In genomic region chr10:28632597-28632940, GRCh38 we compare ENCODE assay signal across 15 cellular contexts.
"Had no signal": no experiment of that assay in that cellular context is flagged by ENCODE, and none has a peak within 500 bp of the region (broad histone marks: within the 10 kb centered on the region; RNA-seq: fewer than 3 reads in every experiment).

No MANE protein-coding gene starts in this region.

- H3K27ac ChIP-seq: dorsolateral prefrontal cortex, esophagus muscularis mucosa, neutrophil, psoas muscle had no signal

- ATAC-seq: left colon; naive thymus-derived CD4-positive, alpha-beta T cell; psoas muscle had no signal

- H3K4me3 ChIP-seq: dorsolateral prefrontal cortex, esophagus muscularis mucosa, psoas muscle had no signal

- H3K4me3 Mint-ChIP-seq: naive thymus-derived CD4-positive, alpha-beta T cell had no signal

- H3K27ac Mint-ChIP-seq: naive thymus-derived CD4-positive, alpha-beta T cell had no signal

- H3K4me1 ChIP-seq: psoas muscle had no signal

- FAIRE-seq: endometrium, kidney, small intestine had no signal

- H3K36me3 ChIP-seq: esophagus muscularis mucosa, neutrophil had no signal

- DNase-seq: cortex of kidney; dorsolateral prefrontal cortex; effector memory CD4-positive, alpha-beta T cell; kidney; left colon; mesendoderm; naive thymus-derived CD4-positive, alpha-beta T cell; psoas muscle; small intestine; stimulated activated CD4-positive, alpha-beta T cell treated with anti-CD3 and anti-CD28 coated beads, Interleukin-12 subunit alpha, Interleukin-12 subunit beta, amount 100 ng/mL, for 4 hours; stimulated activated naive CD4-positive, alpha-beta T cell treated with Interleukin-2 at 50 U/mL for 16 hours; trophoblast cell had no signal

- H3K9me3 ChIP-seq: esophagus muscularis mucosa, neutrophil, psoas muscle had no signal
